In the genomic region with DNA sequence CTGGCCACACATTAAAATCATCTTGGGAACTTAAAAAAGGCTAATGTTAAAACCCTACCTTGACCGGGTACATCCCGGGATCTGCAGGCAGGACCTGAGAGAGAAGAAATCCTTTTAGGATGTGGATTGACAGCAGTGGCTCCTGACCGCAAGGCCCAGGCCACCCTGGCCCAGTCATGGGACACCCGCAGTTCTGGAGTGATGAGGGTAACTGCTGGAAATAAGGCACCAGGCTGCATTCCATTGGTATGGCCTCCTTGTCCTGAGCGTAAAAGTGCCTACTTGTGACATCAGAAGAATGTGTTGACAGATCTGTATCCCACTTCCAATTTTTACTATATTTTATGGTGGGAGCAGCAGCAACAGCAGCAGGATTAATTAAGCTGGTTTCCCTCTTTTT, we compare ENCODE assay signal across 25 cellular contexts.
"Had no signal": no experiment of that assay in that cellular context is flagged by ENCODE, and none has a peak within 500 bp of the region (broad histone marks: within the 10 kb centered on the region; RNA-seq: fewer than 3 reads in every experiment).

No MANE protein-coding gene starts in this region.

- H3K4me1 ChIP-seq: parathyroid adenoma, right lobe of liver had no signal

- FAIRE-seq: endothelial cell of umbilical vein, islet of Langerhans, small intestine had no signal

- ATAC-seq: foreskin keratinocyte; gastroesophageal sphincter; heart left ventricle; left cardiac atrium; natural killer cell; right lobe of liver; stimulated activated naive B cell treated with anti-CD40 and anti-IgM and Interleukin-4, amounts not matched to agents 10 μg/mL and 1 μg/mL and 100 μg/mL, for 72 hours had no signal

- H3K36me3 ChIP-seq: esophagus muscularis mucosa, gastroesophageal sphincter, heart left ventricle, left lung, right lobe of liver, thoracic aorta, tibial nerve, vagina had no signal

- H3K4me2 ChIP-seq: hepatocyte had no signal

- H3K27me3 Mint-ChIP-seq: progenitor cell of endocrine pancreas had no signal

- H3K27ac ChIP-seq: coronary artery, esophagus muscularis mucosa, foreskin keratinocyte, gastroesophageal sphincter, heart left ventricle, hepatocyte, left lung, parathyroid adenoma, right lobe of liver, thoracic aorta, tibial nerve, vagina had no signal

- H3K4me3 ChIP-seq: coronary artery, esophagus muscularis mucosa, gastroesophageal sphincter, heart left ventricle, hepatocyte, left lung, right lobe of liver, thoracic aorta, tibial nerve, vagina had no signal

- H3K27me3 ChIP-seq: esophagus muscularis mucosa, foreskin keratinocyte, gastroesophageal sphincter, heart left ventricle, hepatocyte, left lung, right lobe of liver, tibial nerve, vagina had no signal

- DNase-seq: dermis blood vessel endothelial cell; effector memory CD4-positive, alpha-beta T cell; foreskin keratinocyte; heart left ventricle; left cardiac atrium; left lung; natural killer cell; occipital lobe; right lobe of liver; small intestine; stimulated activated CD4-positive, alpha-beta T cell treated with anti-CD3 and anti-CD28 coated beads, Interleukin-15, amount 100 ng/mL, for 24 hours; stimulated activated CD4-positive, alpha-beta T cell treated with anti-CD3 and anti-CD28 coated beads, Interleukin-2, amount 100 ng/mL, for 48 hours; stimulated activated naive B cell treated with anti-CD40 and anti-IgM and Interleukin-4, amounts not matched to agents 10 μg/mL and 1 μg/mL and 100 μg/mL, for 72 hours had no signal

- H3K9ac ChIP-seq: parathyroid adenoma had no signal

- H2AFZ ChIP-seq: hepatocyte, parathyroid adenoma had no signal

- H3K27ac Mint-ChIP-seq: natural killer cell; progenitor cell of endocrine pancreas; stimulated activated naive B cell treated with anti-CD40 and anti-IgM and Interleukin-4, amounts not matched to agents 10 μg/mL and 1 μg/mL and 100 μg/mL, for 72 hours; stimulated activated naive CD8-positive, alpha-beta T cell treated with anti-CD3 and anti-CD28 coated beads, Interleukin-15, Interleukin-2, amounts not matched to agents 100 ng/mL and 50 ng/mL, for 24 hours had no signal

- H3K9me3 ChIP-seq: right lobe of liver, thoracic aorta had no signal

- H3K4me3 Mint-ChIP-seq: natural killer cell; stimulated activated naive B cell treated with anti-CD40 and anti-IgM and Interleukin-4, amounts not matched to agents 10 μg/mL and 1 μg/mL and 100 μg/mL, for 72 hours; stimulated activated naive CD8-positive, alpha-beta T cell treated with anti-CD3 and anti-CD28 coated beads, Interleukin-15, Interleukin-2, amounts not matched to agents 100 ng/mL and 50 ng/mL, for 24 hours had no signal

- H3K4me1 Mint-ChIP-seq: natural killer cell had no signal
